ENCODE assay signal across 9 cellular contexts in genomic region chrX:130083656-130084382, GRCh38. TPM values are rescaled to one million over a fixed set of nuclear protein-coding genes. Genes with fewer than 3 reads are reported as not detected.
DNase-seq lines count a peak whose midpoint lies in the region; ATAC-seq and TF ChIP-seq lines count a peak whose summit lies in the region.
"Had no signal": no experiment of that assay in that cellular context is flagged by ENCODE, and none has a peak within 500 bp of the region (broad histone marks: within the 10 kb centered on the region; RNA-seq: fewer than 3 reads in every experiment).

No MANE protein-coding gene starts in this region.

- no peak for TF ChIP-seq POLR2A in prostate gland (IDR thresholded peaks at IDR 0.05)

- no peaks in the 10 kb centered on the region for H3K36me3 ChIP-seq in prostate gland

- no peaks in the 10 kb centered on the region for H3K27me3 Mint-ChIP-seq in activated CD4-positive, alpha-beta T cell treated with anti-CD3 and anti-CD28 coated beads, Interleukin-2, amount 10 ng/mL, durations not matched to agents 24 days and 14 days
- no peaks in the 10 kb centered on the region for H3K27me3 Mint-ChIP-seq in activated B cell treated with CpG ODN at 0.5 μM for 24 hours

- H3K27ac ChIP-seq in prostate gland = no peak overlapping the region

- POLR2A ChIA-PET in activated B cell treated with CpG ODN at 0.5 μM for 24 hours (lab: Charles Lee) = interaction anchor here (0.6 to 4.4 kb wide), 13 partner anchors 9 to 303 kb away, joined by 3 to 37 read pairs (median 5); partner anchors contain the start of genes AIFM1, ELF4 and RAB33A

- H3K4me1 ChIP-seq in prostate gland (replicated peaks) = no peaks in the 10 kb centered on the region

- H3K4me1 Mint-ChIP-seq in activated CD4-positive, alpha-beta T cell treated with anti-CD3 and anti-CD28 coated beads, Interleukin-2, amount 10 ng/mL, durations not matched to agents 24 days and 14 days = peaks cover 53% of the 10 kb centered on the region
- H3K4me1 Mint-ChIP-seq in activated B cell treated with CpG ODN at 0.5 μM for 24 hours = peaks cover 71% of the 10 kb centered on the region

- intact Hi-C loops in activated CD4-positive, alpha-beta T cell treated with anti-CD3 and anti-CD28 coated beads, Interleukin-2, amount 10 ng/mL, durations not matched to agents 24 days and 14 days (cut with micrococcal nuclease) = loop anchor here (1.0 to 2.0 kb wide), 2 partner anchors 25 to 89 kb away; no protein-coding TSS in a partner anchor
- intact Hi-C loops in activated B cell treated with CpG ODN at 0.5 μM for 24 hours (cut with micrococcal nuclease) (loop anchor here (1.0 to 2.0 kb wide), 3 partner anchors 8 to 99 kb away; partner anchors contain the start of gene RAB33A), prostate gland (cut with DNase I) (loop anchor here (5.0 kb wide), 2 partner anchors 38 to 108 kb away; no protein-coding TSS in a partner anchor)

- no peaks in the 10 kb centered on the region for H3K27me3 ChIP-seq in prostate gland (replicated peaks; ENCODE audit: insufficient read depth)

- H3K9me3 Mint-ChIP-seq in activated CD4-positive, alpha-beta T cell treated with anti-CD3 and anti-CD28 coated beads, Interleukin-2, amount 10 ng/mL, durations not matched to agents 24 days and 14 days = no peaks in the 10 kb centered on the region
- no peaks in the 10 kb centered on the region for H3K9me3 Mint-ChIP-seq in activated B cell treated with CpG ODN at 0.5 μM for 24 hours

- ATAC-seq in HG03196 (IDR thresholded peaks at IDR 0.05; ENCODE audit: unreplicated experiment) = peak; percentile 27
- ATAC-seq in activated B cell treated with CpG ODN at 0.5 μM for 24 hours (ENCODE audit: low read depth) = peak; percentile 16
- no peak for ATAC-seq in stimulated activated naive CD8-positive, alpha-beta T cell treated with anti-CD3 and anti-CD28 coated beads, Interleukin-15, Interleukin-2, amounts not matched to agents 100 U/mL and 50 U/mL, for 24 hours

- H3K9me3 ChIP-seq in prostate gland = no peaks in the 10 kb centered on the region

- peak overlapping the region; percentile 93 for H3K27ac Mint-ChIP-seq in activated CD4-positive, alpha-beta T cell treated with anti-CD3 and anti-CD28 coated beads, Interleukin-2, amount 10 ng/mL, durations not matched to agents 24 days and 14 days
- H3K27ac Mint-ChIP-seq in activated B cell treated with CpG ODN at 0.5 μM for 24 hours = peak overlapping the region; percentile 89

- no peak for TF ChIP-seq CTCF in activated B cell treated with CpG ODN at 0.5 μM for 24 hours (IDR thresholded peaks at IDR 0.05)
- TF ChIP-seq CTCF in prostate gland (IDR thresholded peaks at IDR 0.05) = no peak

- CTCF ChIA-PET in activated B cell treated with CpG ODN at 0.5 μM for 24 hours (lab: Charles Lee) = interaction anchor here (1.6 kb wide), 1 partner anchor 37 kb away, joined by 15 read pairs; no protein-coding TSS in a partner anchor

- H3K4me3 ChIP-seq in prostate gland = no peak overlapping the region

- H3K36me3 Mint-ChIP-seq in activated CD4-positive, alpha-beta T cell treated with anti-CD3 and anti-CD28 coated beads, Interleukin-2, amount 10 ng/mL, durations not matched to agents 24 days and 14 days (ENCODE audit: low read depth) = peaks cover 10% of the 10 kb centered on the region
- H3K36me3 Mint-ChIP-seq in activated B cell treated with CpG ODN at 0.5 μM for 24 hours (ENCODE audit: low read depth) = peaks cover 8% of the 10 kb centered on the region

- peak; percentile 66 for DNase-seq in activated CD4-positive, alpha-beta T cell treated with anti-CD3 and anti-CD28 coated beads, Interleukin-2, amount 10 ng/mL, durations not matched to agents 24 days and 14 days
- DNase-seq in activated CD4-positive, alpha-beta T cell treated with anti-CD3 and anti-CD28 coated beads, Interleukin-2, amount 50 U/mL, for 4 hours = no peak
- DNase-seq in activated B cell treated with CpG ODN at 0.5 μM for 24 hours (no peak), prostate gland (ENCODE audit: low spot score) (no peak), NCI-H82 (lab: John Stamatoyannopoulos, UW) (no peak), NCI-H2029 treated with DMSO at 0.1 percent for 48 hours (lab: John Stamatoyannopoulos, UW) (no peak)
- DNase-seq in stimulated activated naive CD8-positive, alpha-beta T cell treated with anti-CD3 and anti-CD28 coated beads, Interleukin-15, Interleukin-2, amounts not matched to agents 100 U/mL and 50 U/mL, for 24 hours = peak; percentile 17
- DNase-seq: midbrain had no signal

- WGBS in prostate gland = 87% methylated on average over 9 of the region's 15 CpGs

- H3K4me3 Mint-ChIP-seq in activated CD4-positive, alpha-beta T cell treated with anti-CD3 and anti-CD28 coated beads, Interleukin-2, amount 10 ng/mL, durations not matched to agents 24 days and 14 days = peak overlapping the region; percentile 86
- peak overlapping the region; percentile 75 for H3K4me3 Mint-ChIP-seq in activated B cell treated with CpG ODN at 0.5 μM for 24 hours

RNA-seq across cellular contexts. Expression of gene ELF4, which starts 26.5 kb away (rescaled TPM):
- total RNA-seq in activated CD4-positive, alpha-beta T cell treated with anti-CD3 and anti-CD28 coated beads, Interleukin-2, amount 10 ng/mL, durations not matched to agents 24 days and 14 days = 27.4 and 29.5 TPM in 2 replicates
- total RNA-seq in activated B cell treated with CpG ODN at 0.5 μM for 24 hours (32.4 and 33.0 TPM in 2 replicates), prostate gland (1 to 10 TPM; 6.5 to 6.9 TPM)

Comparison
In these comparisons a context has a peak if more than half of its experiments do, and no peak if none do; other contexts are left out.
1. DNase-seq: peak in activated CD4-positive, alpha-beta T cell treated with anti-CD3 and anti-CD28 coated beads, Interleukin-2, amount 10 ng/mL, durations not matched to agents 24 days and 14 days (single experiment) and stimulated activated naive CD8-positive, alpha-beta T cell treated with anti-CD3 and anti-CD28 coated beads, Interleukin-15, Interleukin-2, amounts not matched to agents 100 U/mL and 50 U/mL, for 24 hours (single experiment); none in activated CD4-positive, alpha-beta T cell treated with anti-CD3 and anti-CD28 coated beads, Interleukin-2, amount 50 U/mL, for 4 hours (0 of 2), activated B cell treated with CpG ODN at 0.5 μM for 24 hours (single experiment), prostate gland (single experiment), NCI-H82 (single experiment) and NCI-H2029 treated with DMSO at 0.1 percent for 48 hours (single experiment).